10 cellular contexts compared by ENCODE assay signal in genomic region chr12:57746025-57746424, GRCh38. TPM values are rescaled to one million over a fixed set of nuclear protein-coding genes. Genes with fewer than 3 reads are reported as not detected.
DNase-seq lines count a peak whose midpoint lies in the region; ATAC-seq, FAIRE-seq and TF ChIP-seq lines count a peak whose summit lies in the region.
"Had no signal": no experiment of that assay in that cellular context is flagged by ENCODE, and none has a peak within 500 bp of the region (broad histone marks: within the 10 kb centered on the region; RNA-seq: fewer than 3 reads in every experiment).

No MANE protein-coding gene starts in this region.

- H3K4me1 ChIP-seq in kidney (ENCODE audit: control insufficient read depth in 1 of 2, insufficient read depth in 1 of 2, low read depth in 1 of 2, low read length in 2 of 2) = peaks cover 5 to 10% of the 10 kb centered on the region in 2 donors
- peaks cover 18% of the 10 kb centered on the region for H3K4me1 ChIP-seq in vagina

- H3K36me3 ChIP-seq in kidney (ENCODE audit: control insufficient read depth in 1 of 2, insufficient read depth in 2 of 2, low read length in 2 of 2) = peaks cover 7 to 16% of the 10 kb centered on the region in 2 donors
- peaks cover 0 to 32% of the 10 kb centered on the region in 2 donors for H3K36me3 ChIP-seq in vagina

- WGBS in adipose tissue, 3 donors = 88 to 92% (median 88%) methylated on average over 3 of the region's 3 CpGs

- H3K27ac ChIP-seq in adipose tissue (ENCODE audit: low read depth, low read length) = peak overlapping the region; percentile 96
- no peak overlapping the region for H3K27ac ChIP-seq in kidney (ENCODE audit: low read depth in 2 of 2, low read length in 2 of 2)
- H3K27ac ChIP-seq in vagina = no peak overlapping the region

- no peaks in the 10 kb centered on the region for H3K27me3 ChIP-seq in vagina

- ATAC-seq in stimulated activated naive CD8-positive, alpha-beta T cell treated with anti-CD3 and anti-CD28 coated beads, Interleukin-15, Interleukin-2, amounts not matched to agents 100 U/mL and 50 U/mL, for 24 hours = no peak
- ATAC-seq in HG02870 (IDR thresholded peaks at IDR 0.05; ENCODE audit: unreplicated experiment) = no peak

- TF ChIP-seq POLR2A in vagina (IDR thresholded peaks at IDR 0.05) = no peak

- TF ChIP-seq CTCF in kidney (IDR thresholded peaks at IDR 0.05; ENCODE audit: borderline replicate concordance, extremely low read depth, insufficient read depth) (no peak), vagina (IDR thresholded peaks at IDR 0.05) (no peak)

- no peak for DNase-seq in stimulated activated naive CD8-positive, alpha-beta T cell treated with anti-CD3 and anti-CD28 coated beads, Interleukin-15, Interleukin-2, amounts not matched to agents 100 U/mL and 50 U/mL, for 24 hours
- DNase-seq in kidney (no peak), vagina (ENCODE audit: extremely low spot score in 2 of 2) (no peak), NCI-H2196 (lab: John Stamatoyannopoulos, UW; ENCODE audit: unreplicated experiment) (no peak), NCI-H748 (lab: John Stamatoyannopoulos, UW; ENCODE audit: unreplicated experiment) (no peak)
- DNase-seq: HCEC 1CT, NCI-H146 had no signal

- H3K27me3 Mint-ChIP-seq in stimulated activated naive CD8-positive, alpha-beta T cell treated with anti-CD3 and anti-CD28 coated beads, Interleukin-15, Interleukin-2, amounts not matched to agents 100 ng/mL and 50 ng/mL, for 24 hours = no peaks in the 10 kb centered on the region

- intact Hi-C loops in kidney (cut with DNase I) (no loop called here), vagina (cut with DNase I) (no loop called here)

- peak overlapping the region; percentile 92 for H3K27ac Mint-ChIP-seq in stimulated activated naive CD8-positive, alpha-beta T cell treated with anti-CD3 and anti-CD28 coated beads, Interleukin-15, Interleukin-2, amounts not matched to agents 100 ng/mL and 50 ng/mL, for 24 hours

- H3K4me3 ChIP-seq in kidney (ENCODE audit: low read length in 2 of 2) (peak overlapping the region; percentile 96), vagina (peak overlapping the region; percentile 59 to 67)

- peak overlapping the region; percentile 90 for H3K4me3 Mint-ChIP-seq in stimulated activated naive CD8-positive, alpha-beta T cell treated with anti-CD3 and anti-CD28 coated beads, Interleukin-15, Interleukin-2, amounts not matched to agents 100 ng/mL and 50 ng/mL, for 24 hours

- H3K4me1 Mint-ChIP-seq in stimulated activated naive CD8-positive, alpha-beta T cell treated with anti-CD3 and anti-CD28 coated beads, Interleukin-15, Interleukin-2, amounts not matched to agents 100 ng/mL and 50 ng/mL, for 24 hours (ENCODE audit: low read depth) = peaks cover 61% of the 10 kb centered on the region

- H3K36me3 Mint-ChIP-seq in stimulated activated naive CD8-positive, alpha-beta T cell treated with anti-CD3 and anti-CD28 coated beads, Interleukin-15, Interleukin-2, amounts not matched to agents 100 ng/mL and 50 ng/mL, for 24 hours (ENCODE audit: low read depth) = peaks cover 48% of the 10 kb centered on the region

- no peak overlapping the region for H3K9ac ChIP-seq in kidney (ENCODE audit: low read length in 2 of 2)

- H3K9me3 ChIP-seq in kidney (ENCODE audit: control insufficient read depth in 1 of 2, low read length in 2 of 2) (no peaks in the 10 kb centered on the region), vagina (no peaks in the 10 kb centered on the region)

- no peaks in the 10 kb centered on the region for H3K9me3 Mint-ChIP-seq in stimulated activated naive CD8-positive, alpha-beta T cell treated with anti-CD3 and anti-CD28 coated beads, Interleukin-15, Interleukin-2, amounts not matched to agents 100 ng/mL and 50 ng/mL, for 24 hours

- no peak for FAIRE-seq in kidney (lab: Jason Lieb, UNC)

RNA-seq across cellular contexts. Expression of gene TSPAN31, which starts 1.2 kb away (rescaled TPM):
- polyA plus RNA-seq in adipose tissue (10 to 100 TPM; 30.1 to 38.8 (median 36.2) TPM), kidney (ENCODE audit: insufficient read depth, low read depth, low replicate concordance) (60.1 TPM)
- total RNA-seq in kidney (53.3 TPM), vagina (67.0 TPM)

RNA-seq across cellular contexts. Expression of gene CDK4, which starts 6.1 kb away (rescaled TPM):
- 10 to 100 TPM; 50.9 to 96.4 (median 73.9) TPM for polyA plus RNA-seq in adipose tissue
- total RNA-seq in kidney = 69.1 TPM
- 118 TPM for polyA plus RNA-seq in kidney (ENCODE audit: insufficient read depth, low read depth, low replicate concordance)
- 102 TPM for total RNA-seq in vagina

RNA-seq across cellular contexts. Expression of gene AGAP2, which starts 7.5 kb away (rescaled TPM):
- 1 to 10 TPM in 2 of 3 donors, under 1 TPM in 1; 0.77 to 3.1 (median 2.2) TPM for polyA plus RNA-seq in adipose tissue
- total RNA-seq in kidney = 3.7 TPM
- 0.13 TPM for polyA plus RNA-seq in kidney (ENCODE audit: insufficient read depth, low read depth, low replicate concordance)
- 1.5 TPM for total RNA-seq in vagina

RNA-seq across cellular contexts. Expression of gene MARCHF9, which starts 8.9 kb away (rescaled TPM):
- polyA plus RNA-seq in adipose tissue (1 to 10 TPM; 5.3 to 8.8 (median 7.4) TPM), kidney (ENCODE audit: insufficient read depth, low read depth, low replicate concordance) (38.4 TPM)
- total RNA-seq in kidney (22.9 TPM), vagina (8.3 TPM)

RNA-seq across cellular contexts. Expression of gene CYP27B1, which starts 20.9 kb away (rescaled TPM):
- polyA plus RNA-seq in adipose tissue (1 to 10 TPM in 2 of 3 donors, not detected in 1; 3.0 to 4.2 TPM), kidney (ENCODE audit: insufficient read depth, low read depth, low replicate concordance) (33.4 TPM)
- total RNA-seq in kidney (3.5 TPM), vagina (1.7 TPM)
